12 cellular contexts compared by ENCODE assay signal in genomic region chr12:132141976-132142678, GRCh38. TPM values are rescaled to one million over a fixed set of nuclear protein-coding genes. Genes with fewer than 3 reads are reported as not detected.
DNase-seq lines count a peak whose midpoint lies in the region; ATAC-seq and TF ChIP-seq lines count a peak whose summit lies in the region.
"Had no signal": no experiment of that assay in that cellular context is flagged by ENCODE, and none has a peak within 500 bp of the region (broad histone marks: within the 10 kb centered on the region; RNA-seq: fewer than 3 reads in every experiment).

No MANE protein-coding gene starts in this region.

- no peaks in the 10 kb centered on the region for H3K9me3 Mint-ChIP-seq in activated naive CD4-positive, alpha-beta T cell treated with anti-CD3 and anti-CD28 coated beads, Interleukin-2, amount 10 ng/mL, durations not matched to agents 7 days and 5 days
- no peaks in the 10 kb centered on the region for H3K9me3 Mint-ChIP-seq in immature natural killer cell

- H3K36me3 ChIP-seq in thoracic aorta = peaks cover 38% of the 10 kb centered on the region

- CTCF ChIA-PET in activated naive CD4-positive, alpha-beta T cell treated with anti-CD3 and anti-CD28 coated beads, Interleukin-2, amount 10 ng/mL, durations not matched to agents 7 days and 5 days (lab: Charles Lee) = interaction anchor here (1.0 kb wide), 1 partner anchor 28 kb away, joined by 3 read pairs; no protein-coding TSS in a partner anchor

- no peak for TF ChIP-seq CTCF in thoracic aorta (IDR thresholded peaks at IDR 0.05)

- H3K27ac ChIP-seq in thoracic aorta = no peak overlapping the region
- H3K27ac ChIP-seq: parathyroid adenoma had no signal

- H3K36me3 Mint-ChIP-seq in activated naive CD4-positive, alpha-beta T cell treated with anti-CD3 and anti-CD28 coated beads, Interleukin-2, amount 10 ng/mL, durations not matched to agents 7 days and 5 days = peaks cover 31% of the 10 kb centered on the region
- H3K36me3 Mint-ChIP-seq in T-helper 17 cell (ENCODE audit: low read depth) (peaks cover 3% of the 10 kb centered on the region), immature natural killer cell (peaks cover 0 to 14% (median 5%) of the 10 kb centered on the region in 3 donors)

- H3K4me3 ChIP-seq in thoracic aorta = peak overlapping the region; percentile 93

- H3K4me1 Mint-ChIP-seq in activated naive CD4-positive, alpha-beta T cell treated with anti-CD3 and anti-CD28 coated beads, Interleukin-2, amount 10 ng/mL, durations not matched to agents 7 days and 5 days = peaks cover 31% of the 10 kb centered on the region
- H3K4me1 Mint-ChIP-seq in T-helper 17 cell (peaks cover 24% of the 10 kb centered on the region), immature natural killer cell (peaks cover 29 to 35% of the 10 kb centered on the region in 2 donors)

- H3K27me3 ChIP-seq in thoracic aorta (replicated peaks; ENCODE audit: insufficient read depth) = no peaks in the 10 kb centered on the region

- H3K27ac Mint-ChIP-seq in activated naive CD4-positive, alpha-beta T cell treated with anti-CD3 and anti-CD28 coated beads, Interleukin-2, amount 10 ng/mL, durations not matched to agents 7 days and 5 days = peak overlapping the region; percentile 88
- H3K27ac Mint-ChIP-seq in T-helper 17 cell (no peak overlapping the region), immature natural killer cell (peak overlapping the region in 1 of 6 donors; percentile 62)

- ATAC-seq in T-helper 17 cell (no peak), thoracic aorta (ENCODE audit: insufficient number of reproducible peaks, low FRiP score, low read depth) (no peak)

- H3K27me3 Mint-ChIP-seq in activated naive CD4-positive, alpha-beta T cell treated with anti-CD3 and anti-CD28 coated beads, Interleukin-2, amount 10 ng/mL, durations not matched to agents 7 days and 5 days = peaks cover 8% of the 10 kb centered on the region
- no peaks in the 10 kb centered on the region for H3K27me3 Mint-ChIP-seq in T-helper 17 cell
- peaks cover 3 to 20% (median 12%) of the 10 kb centered on the region in 3 donors for H3K27me3 Mint-ChIP-seq in immature natural killer cell (ENCODE audit: low read depth in 3 of 3)

- H3K4me1 ChIP-seq in thoracic aorta (ENCODE audit: control insufficient read depth in 1 of 2, low read depth in 2 of 2) = peaks cover 14 to 25% of the 10 kb centered on the region in 2 donors

- H3K9me3 ChIP-seq in T-helper 17 cell (ENCODE audit: control insufficient read depth, low read length, poor library complexity, severe bottlenecking) (no peaks in the 10 kb centered on the region), thoracic aorta (no peaks in the 10 kb centered on the region)

- H3K4me3 Mint-ChIP-seq in activated naive CD4-positive, alpha-beta T cell treated with anti-CD3 and anti-CD28 coated beads, Interleukin-2, amount 10 ng/mL, durations not matched to agents 7 days and 5 days = peak overlapping the region; percentile 81
- H3K4me3 Mint-ChIP-seq in T-helper 17 cell (peak overlapping the region; percentile 75), immature natural killer cell (peak overlapping the region in 4 of 5 donors; percentile 77 to 83 (median 82))

- no peak for DNase-seq in activated naive CD4-positive, alpha-beta T cell treated with anti-CD3 and anti-CD28 coated beads, Interleukin-2, amount 10 ng/mL, durations not matched to agents 7 days and 5 days
- no peak for DNase-seq in activated naive CD4-positive, alpha-beta T cell (lab: John Stamatoyannopoulos, UW)
- DNase-seq in T-helper 17 cell = no peak
- no peak for DNase-seq in immature natural killer cell
- no peak for DNase-seq in thoracic aorta (ENCODE audit: low spot score)
- DNase-seq in NCI-H2171 treated with DMSO at 0.1 percent for 48 hours (lab: John Stamatoyannopoulos, UW) = no peak
- no peak for DNase-seq in stimulated activated CD4-positive, alpha-beta T cell treated with anti-CD3 and anti-CD28 coated beads, Interleukin-2, amount 100 ng/mL, for 48 hours
- DNase-seq in SW 1271 (lab: John Stamatoyannopoulos, UW) = no peak
- DNase-seq: foreskin fibroblast, NCI-H1048, substantia nigra had no signal

RNA-seq across cellular contexts. Expression of gene DDX51, which starts 2.0 kb away (rescaled TPM):
- total RNA-seq in T-helper 17 cell = 10 to 100 TPM; 38.2 to 40.9 TPM
- polyA plus RNA-seq in immature natural killer cell = 1 to 10 TPM; 2.9 to 6.3 (median 5.0) TPM
- total RNA-seq in thoracic aorta = 10 to 100 TPM in 1 of 2 donors, 1 to 10 TPM in 1; 9.7 to 24.8 TPM

RNA-seq across cellular contexts. Expression of gene NOC4L, which starts 2.1 kb away (rescaled TPM):
- total RNA-seq in T-helper 17 cell (10 to 100 TPM; 20.7 to 21.6 TPM), thoracic aorta (1 to 10 TPM; 5.9 to 8.5 TPM)
- 10 to 100 TPM; 16.4 to 28.5 (median 17.2) TPM for polyA plus RNA-seq in immature natural killer cell
